8 cellular contexts compared by ENCODE assay signal in genomic region chr1:65255088-65256050, GRCh38.
A peak's percentile ranks its signal among the peaks of the same experiment; 100 is the strongest.
DNase-seq lines count a peak whose midpoint lies in the region; ATAC-seq and TF ChIP-seq lines count a peak whose summit lies in the region.

No MANE protein-coding gene starts in this region.

- H3K4me3 ChIP-seq in GM08714 (ENCODE audit: low read length) (peak overlapping the region; percentile 83; the same call in 1 of the 2 replicates), MM.1S (ENCODE audit: low read length) (peak overlapping the region; percentile 96), retinal pigment epithelial cell (ENCODE audit: low read length) (peak overlapping the region; percentile 76)

- no peaks in the 10 kb centered on the region for H3K9me2 ChIP-seq in MM.1S (replicated peaks; ENCODE audit: insufficient read depth, low read length)

- no peak overlapping the region for H3K27ac ChIP-seq in MM.1S (ENCODE audit: low read length)

- H3K4me1 ChIP-seq in MM.1S (ENCODE audit: low read length): peaks cover 16% of the 10 kb centered on the region

- no peak for DNase-seq in MM.1S
- DNase-seq in anterior cingulate cortex (lab: John Stamatoyannopoulos, UW): peak in 38 of 58 donors; percentile 12 to 74 (median 48)
- peak in 31 of 51 donors; percentile 7 to 87 (median 37) for DNase-seq in hypothalamus (lab: John Stamatoyannopoulos, UW)
- DNase-seq in retinal pigment epithelial cell (ENCODE audit: low read depth): no peak
- DNase-seq in putamen (ENCODE audit: low spot score): no peak
- DNase-seq in activated effector memory CD4-positive, alpha-beta T cell treated with anti-CD3 and anti-CD28 coated beads, Interleukin-2, amount 50 U/mL, for 16 hours: no peak

- TF ChIP-seq CTCF in MM.1S (IDR thresholded peaks at IDR 0.05; ENCODE audit: low read length) (no peak), retinal pigment epithelial cell (conservative IDR thresholded peaks at IDR 0.05; ENCODE audit: low read depth, low read length) (no peak)

- H3F3A ChIP-seq in MM.1S (ENCODE audit: insufficient read depth, low read length): no peaks in the 10 kb centered on the region

- H3K9me3 ChIP-seq in MM.1S (replicated peaks; ENCODE audit: insufficient read depth, low read length): no peaks in the 10 kb centered on the region

- no peaks in the 10 kb centered on the region for H3K79me2 ChIP-seq in MM.1S (ENCODE audit: low read length)

- H4K20me1 ChIP-seq in MM.1S (ENCODE audit: insufficient read depth, low read length): no peaks in the 10 kb centered on the region

- no peaks in the 10 kb centered on the region for H3K36me3 ChIP-seq in MM.1S (replicated peaks; ENCODE audit: insufficient read depth, low read length)

- no peaks in the 10 kb centered on the region for H3K27me3 ChIP-seq in MM.1S (replicated peaks; ENCODE audit: insufficient read depth, low read length)

- peak overlapping the region; percentile 96 for H2AFZ ChIP-seq in MM.1S (ENCODE audit: low read length)

- H3K4me2 ChIP-seq in MM.1S (ENCODE audit: low read depth, low read length): peak overlapping the region; percentile 98

- peak overlapping the region; percentile 69; the same call in 1 of the 2 replicates for H3K9ac ChIP-seq in MM.1S (ENCODE audit: low read length)

- ATAC-seq in GM21390 (IDR thresholded peaks at IDR 0.05; ENCODE audit: unreplicated experiment): no peak

Comparison
In these comparisons a context has a peak if more than half of its experiments do, and no peak if none do; other contexts are left out.
1. DNase-seq: peak in anterior cingulate cortex (38 of 58) and hypothalamus (31 of 51); none in MM.1S (single experiment), retinal pigment epithelial cell (single experiment), putamen (single experiment) and activated effector memory CD4-positive, alpha-beta T cell treated with anti-CD3 and anti-CD28 coated beads, Interleukin-2, amount 50 U/mL, for 16 hours (single experiment).
2. Peak in every context shown above with its lines, with median percentiles within 50 percentile points of each other: H3K4me3 ChIP-seq.